9 cellular contexts compared by ENCODE assay signal in the genomic region with DNA sequence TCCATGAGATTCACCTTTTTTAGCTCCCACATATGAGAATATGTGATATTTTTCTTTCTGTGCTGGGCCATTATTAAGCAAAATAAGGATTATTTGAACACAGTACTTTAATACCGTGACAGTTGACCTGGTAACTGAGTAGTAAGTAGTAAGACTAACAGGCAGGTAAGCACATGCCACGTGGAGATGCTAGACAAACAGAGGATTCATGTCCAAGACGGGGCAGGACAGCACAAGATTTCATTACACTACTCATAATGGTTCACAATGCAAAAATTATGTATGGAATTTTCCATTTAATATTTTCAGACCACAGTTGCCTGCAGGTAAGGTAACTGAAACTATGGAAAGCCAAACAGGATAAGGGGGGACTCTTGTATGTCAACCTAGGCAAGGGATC. TPM values are rescaled to one million over a fixed set of nuclear protein-coding genes. Genes with fewer than 3 reads are reported as not detected.
"Had no signal": no experiment of that assay in that cellular context is flagged by ENCODE, and none has a peak within 500 bp of the region (broad histone marks: within the 10 kb centered on the region; RNA-seq: fewer than 3 reads in every experiment).

No MANE protein-coding gene starts in this region.

RNA-seq across cellular contexts. Expression of a gene that starts 22.3 kb away (rescaled TPM):
- total RNA-seq: activated CD4-positive, alpha-beta memory T cell treated with anti-CD3 and anti-CD28 coated beads for 36 hours; activated CD4-positive, alpha-beta T cell treated with anti-CD3 and anti-CD28 coated beads for 36 hours; activated CD8-positive, alpha-beta T cell treated with anti-CD3 and anti-CD28 coated beads for 36 hours had no signal

RNA-seq across cellular contexts. Expression of a gene that starts 34.4 kb away (rescaled TPM):
- total RNA-seq: activated B cell treated with CpG ODN at 0.5 μM for 24 hours; activated CD4-positive, alpha-beta memory T cell treated with anti-CD3 and anti-CD28 coated beads, Interleukin-2, amount 10 ng/mL, durations not matched to agents 7 days and 5 days; activated CD4-positive, alpha-beta T cell treated with anti-CD3 and anti-CD28 coated beads, Interleukin-2, amount 10 ng/mL, durations not matched to agents 24 days and 14 days; activated CD4-positive, alpha-beta T cell treated with anti-CD3 and anti-CD28 coated beads, Interleukin-2, amount 10 ng/mL, durations not matched to agents 7 days and 5 days; T-helper 2 cell treated with Interferon-gamma antibody and Interleukin-4, amounts not matched to agents 100 ng/mL and 5 ng/mL, for 36 hours; WTC11 had no signal
